ENCODE assay signal across 8 cellular contexts in the genomic region with DNA sequence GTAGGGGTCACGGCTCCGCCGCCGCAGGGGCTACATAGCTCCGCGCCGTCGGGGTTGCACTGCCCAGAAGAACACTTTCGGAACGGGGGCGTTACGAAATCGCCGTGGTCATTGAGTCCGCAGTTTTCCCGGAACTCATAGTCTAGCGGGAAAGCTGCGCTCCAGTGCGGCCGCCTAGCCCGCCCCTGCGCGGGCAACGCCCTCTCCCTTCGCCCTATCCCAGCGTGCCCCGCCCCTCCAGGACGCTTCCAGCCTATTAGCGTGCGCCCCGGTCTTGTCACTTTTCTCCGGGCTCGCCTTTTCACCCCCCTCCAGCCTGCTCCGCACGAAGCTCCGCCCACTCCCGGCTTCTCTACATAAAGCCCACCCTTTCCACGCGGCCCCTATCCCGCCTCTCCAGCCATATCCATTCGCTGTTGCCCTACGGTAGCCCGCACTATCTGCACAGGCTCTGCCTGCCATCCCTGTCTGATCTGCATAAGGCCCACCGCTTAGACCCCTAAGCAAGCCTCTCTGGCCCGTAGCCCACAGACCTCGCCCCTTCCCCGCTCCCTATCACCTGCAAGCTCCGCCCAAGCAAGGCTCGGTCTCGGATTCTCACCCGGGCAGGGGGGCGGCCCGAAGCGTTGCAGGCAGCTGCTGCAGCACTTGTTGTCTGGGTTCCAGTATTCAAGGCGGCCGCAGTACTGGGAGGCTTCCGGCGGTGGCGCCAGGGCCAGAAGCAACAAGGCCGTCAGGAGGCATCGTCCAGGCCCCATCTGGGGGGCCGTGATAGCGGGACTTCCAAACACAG. TPM values are rescaled to one million over a fixed set of nuclear protein-coding genes. Genes with fewer than 3 reads are reported as not detected.
DNase-seq lines count a peak whose midpoint lies in the region; ATAC-seq, FAIRE-seq and TF ChIP-seq lines count a peak whose summit lies in the region.

No MANE protein-coding gene starts in this region.

- H3K27ac ChIP-seq in cingulate gyrus (ENCODE audit: low read depth, low read length): peak overlapping the region; percentile 93
- peak overlapping the region; percentile 76 to 94 for H3K27ac ChIP-seq in left lung

- ATAC-seq in HG03457 (IDR thresholded peaks at IDR 0.05; ENCODE audit: unreplicated experiment): peak; percentile 35
- ATAC-seq in left lung: peak; percentile 86

- POLR2A ChIA-PET in BJ (lab: Charles Lee): interaction anchor here (0.6 to 0.8 kb wide), 2 partner anchors 10 to 22 kb away, joined by 3 to 4 read pairs; no protein-coding TSS in a partner anchor

- TF ChIP-seq CTCF in BJ (IDR thresholded peaks at IDR 0.05; ENCODE audit: insufficient read depth, low read depth, low read length) (peak; percentile 38; the same call in 1 of the 2 replicates), left lung (IDR thresholded peaks at IDR 0.05) (no peak)

- CTCF ChIA-PET in BJ (lab: Yijun Ruan, JAX): interaction anchor here (0.6 to 1.3 kb wide), 5 partner anchors 9 to 85 kb away, joined by 3 to 6 read pairs (median 4); no protein-coding TSS in a partner anchor

- H3K36me3 ChIP-seq in BJ (ENCODE audit: control insufficient read depth, insufficient read depth, low read length) (peaks cover 24% of the 10 kb centered on the region), left lung (peaks cover 0 to 38% of the 10 kb centered on the region in 2 donors)

- H3K4me3 ChIP-seq in BJ (ENCODE audit: low read depth, low read length) (peak overlapping the region; percentile 53), left lung (peak overlapping the region; percentile 63 to 67)

- peak; percentile 93 for FAIRE-seq in GM19239 (lab: Jason Lieb, UNC)

- peaks cover 7 to 55% of the 10 kb centered on the region in 2 donors for H3K4me1 ChIP-seq in left lung

- DNase-seq in BJ (ENCODE audit: low read depth) (peak; percentile 76), GM19239 (ENCODE audit: insufficient read length, low spot score) (peak; percentile 99), NCI-H524 (lab: John Stamatoyannopoulos, UW) (peak; percentile 99), left lung (peak; percentile 99)
- DNase-seq in activated CD4-positive, alpha-beta T cell treated with anti-CD3 and anti-CD28 coated beads for 4 hours: peak; percentile 93 to 94
- DNase-seq in stimulated activated CD4-positive, alpha-beta T cell treated with anti-CD3 and anti-CD28 coated beads, Interleukin-2, amount 100 ng/mL, for 4 hours (ENCODE audit: low read depth): peak; percentile 91

- intact Hi-C loops in left lung (cut with DNase I): no loop called here

- H3K9me3 ChIP-seq in left lung: no peaks in the 10 kb centered on the region

- H3K27me3 ChIP-seq in BJ (ENCODE audit: control insufficient read depth, insufficient read depth, low read length) (no peaks in the 10 kb centered on the region), left lung (no peaks in the 10 kb centered on the region)

RNA-seq across cellular contexts. Expression of a gene that starts 1.6 kb away (rescaled TPM):
- 1.1 and 1.9 TPM in 2 replicates for polyA plus RNA-seq in BJ (2011; rRNA removed)
- polyA minus RNA-seq in BJ (2011; rRNA and poly(A)+ RNA removed): 0.15 and 2.1 TPM in 2 replicates
- total RNA-seq in left lung: 10 to 100 TPM; 14.1 to 25.8 TPM

RNA-seq across cellular contexts. Expression of a gene that starts 4.6 kb away (rescaled TPM):
- 18.3 and 20.3 TPM in 2 replicates for polyA plus RNA-seq in BJ (2011; rRNA removed)
- polyA minus RNA-seq in BJ (2011; rRNA and poly(A)+ RNA removed): 6.8 and 12.8 TPM in 2 replicates
- 10 to 100 TPM; 15.2 to 16.6 TPM for total RNA-seq in left lung

RNA-seq across cellular contexts. Expression of a gene that starts 4.8 kb away (rescaled TPM):
- polyA plus RNA-seq in BJ (2011; rRNA removed): 65.4 and 76.2 TPM in 2 replicates
- 19.0 and 28.4 TPM in 2 replicates for polyA minus RNA-seq in BJ (2011; rRNA and poly(A)+ RNA removed)
- total RNA-seq in left lung: 10 to 100 TPM; 59.6 to 90.3 TPM

RNA-seq across cellular contexts. Expression of a gene that starts 7.8 kb away (rescaled TPM):
- 8.9 and 15.0 TPM in 2 replicates for polyA plus RNA-seq in BJ (2011; rRNA removed)
- 19.5 and 22.4 TPM in 2 replicates for polyA minus RNA-seq in BJ (2011; rRNA and poly(A)+ RNA removed)
- total RNA-seq in left lung: 1 to 10 TPM; 6.6 to 9.9 TPM

RNA-seq across cellular contexts. Expression of a gene that starts 16.2 kb away (rescaled TPM):
- polyA plus RNA-seq in BJ (2011; rRNA removed): 21.0 and 27.2 TPM in 2 replicates
- polyA minus RNA-seq in BJ (2011; rRNA and poly(A)+ RNA removed): 28.7 and 58.4 TPM in 2 replicates
- total RNA-seq in left lung: 10 to 100 TPM; 38.3 to 39.7 TPM

Comparison
In these comparisons a context has a peak if more than half of its experiments do, and no peak if none do; other contexts are left out.
1. Peak in every context shown above with its lines: DNase-seq, ATAC-seq, H3K4me3 ChIP-seq and H3K27ac ChIP-seq.